Comparison of ENCODE assay signal across 13 cellular contexts in the genomic region with DNA sequence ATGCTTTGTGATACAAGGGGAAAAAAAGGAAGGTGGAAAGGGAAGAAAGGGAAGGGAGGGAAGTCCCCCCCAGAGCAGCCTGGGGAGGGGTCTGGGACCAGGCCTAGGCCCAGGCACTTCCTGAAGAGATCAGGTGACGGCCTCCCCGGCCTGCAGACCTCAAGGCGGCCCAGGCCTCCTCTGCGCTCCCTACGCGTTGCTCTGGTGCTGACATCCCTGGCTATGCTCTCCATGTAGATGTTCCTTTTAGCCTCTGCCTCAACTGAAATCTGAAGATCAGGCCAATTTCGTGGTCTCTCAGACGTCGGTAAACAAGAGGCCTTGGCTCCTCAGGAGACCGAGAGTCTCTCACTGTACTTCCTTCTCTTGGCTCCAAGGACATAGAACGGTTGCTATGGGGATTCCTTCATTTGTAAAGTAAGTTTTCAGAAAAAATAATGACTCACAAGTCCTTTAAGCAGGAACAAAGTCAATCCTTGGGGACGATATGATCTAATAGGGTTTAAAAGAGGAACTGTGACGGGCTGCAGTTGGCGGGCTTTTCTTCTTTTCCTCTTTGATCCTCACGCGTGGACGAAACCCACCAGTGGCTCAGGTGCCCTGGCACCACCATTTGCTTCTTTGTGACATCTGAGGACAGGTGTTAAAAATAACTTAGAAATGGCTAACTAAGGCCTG. TPM values are rescaled to one million over a fixed set of nuclear protein-coding genes. Genes with fewer than 3 reads are reported as not detected.
DNase-seq lines count a peak whose midpoint lies in the region; ATAC-seq and TF ChIP-seq lines count a peak whose summit lies in the region.
"Had no signal": no experiment of that assay in that cellular context is flagged by ENCODE, and none has a peak within 500 bp of the region (broad histone marks: within the 10 kb centered on the region; RNA-seq: fewer than 3 reads in every experiment).

No MANE protein-coding gene starts in this region.

- H3K27ac ChIP-seq in lower lobe of right lung (peak overlapping the region; percentile 18), aorta (ENCODE audit: low read depth in 1 of 2, low read length in 2 of 2) (peak overlapping the region in 1 of 2 donors; percentile 17)
- H3K27ac ChIP-seq in effector memory CD4-positive, alpha-beta T cell (ENCODE audit: insufficient read depth, low read length, poor library complexity, severe bottlenecking): no peak overlapping the region
- H3K27ac ChIP-seq: 22Rv1 had no signal

- no peak for TF ChIP-seq CTCF in brain (conservative IDR thresholded peaks at IDR 0.05)
- TF ChIP-seq CTCF in lower lobe of right lung (IDR thresholded peaks at IDR 0.05): no peak

- peaks cover 39% of the 10 kb centered on the region for H3K4me1 Mint-ChIP-seq in brain

- no peak overlapping the region for H3K4me3 Mint-ChIP-seq in brain

- H3K9me3 ChIP-seq in lower lobe of right lung (no peaks in the 10 kb centered on the region), aorta (ENCODE audit: control insufficient read depth, low read length) (no peaks in the 10 kb centered on the region)
- H3K9me3 ChIP-seq in effector memory CD4-positive, alpha-beta T cell (ENCODE audit: control insufficient read depth, low read length): no peaks in the 10 kb centered on the region

- WGBS in aorta, 2 donors: 24 to 26% methylated on average over 17 of the region's 17 CpGs

- H3K36me3 ChIP-seq in lower lobe of right lung (no peaks in the 10 kb centered on the region), aorta (ENCODE audit: control insufficient read depth in 1 of 2, insufficient read depth in 2 of 2, low read length in 1 of 2) (no peaks in the 10 kb centered on the region)
- no peaks in the 10 kb centered on the region for H3K36me3 ChIP-seq in effector memory CD4-positive, alpha-beta T cell (ENCODE audit: control insufficient read depth, insufficient read depth, low read length)

- H3K27me3 Mint-ChIP-seq in brain: peaks cover 3% of the 10 kb centered on the region

- ATAC-seq in lower lobe of right lung: peak; percentile 4 to 33
- ATAC-seq in aorta (ENCODE audit: low FRiP score): peak; percentile 71
- no peak for ATAC-seq in GM18502 (IDR thresholded peaks at IDR 0.05; ENCODE audit: poor library complexity, unreplicated experiment)

- intact Hi-C loops in lower lobe of right lung (cut with DNase I) (no loop called here), aorta (cut with DNase I) (no loop called here)

- no peaks in the 10 kb centered on the region for H3K27me3 ChIP-seq in lower lobe of right lung (ENCODE audit: low read depth)
- H3K27me3 ChIP-seq in aorta (ENCODE audit: control insufficient read depth in 1 of 2, insufficient read depth in 2 of 2, low read length in 1 of 2): no peaks in the 10 kb centered on the region
- H3K27me3 ChIP-seq in effector memory CD4-positive, alpha-beta T cell (replicated peaks; ENCODE audit: control insufficient read depth, insufficient read depth, low read length, poor library complexity, severe bottlenecking): no peaks in the 10 kb centered on the region

- H3K36me3 Mint-ChIP-seq in brain: no peaks in the 10 kb centered on the region

- no peak overlapping the region for H3K4me3 ChIP-seq in lower lobe of right lung
- H3K4me3 ChIP-seq in aorta (ENCODE audit: low read length in 2 of 2): no peak overlapping the region
- H3K4me3 ChIP-seq in effector memory CD4-positive, alpha-beta T cell (ENCODE audit: insufficient read depth, low read depth, low read length, poor library complexity, severe bottlenecking): no peak overlapping the region

- peaks cover 0 to 4% (median 0%) of the 10 kb centered on the region in 5 experiments for H3K9me3 Mint-ChIP-seq in brain

- peak overlapping the region in 4 of 5 experiments; percentile 19 to 94 (median 84) for H3K27ac Mint-ChIP-seq in brain

- peaks cover 8% of the 10 kb centered on the region for H3K4me1 ChIP-seq in lower lobe of right lung
- no peaks in the 10 kb centered on the region for H3K4me1 ChIP-seq in aorta (ENCODE audit: control insufficient read depth in 1 of 2, insufficient read depth in 2 of 2, low read length in 2 of 2)
- no peaks in the 10 kb centered on the region for H3K4me1 ChIP-seq in effector memory CD4-positive, alpha-beta T cell (ENCODE audit: control insufficient read depth, insufficient read depth, low read length, poor library complexity, severe bottlenecking)

- DNase-seq in NCI-H2171 treated with DMSO at 0.1 percent for 48 hours (lab: John Stamatoyannopoulos, UW): peak; percentile 8
- DNase-seq in NCI-H2171 (lab: John Stamatoyannopoulos, UW): no peak
- no peak for DNase-seq in lower lobe of right lung
- DNase-seq in aorta: peak; percentile 67 to 85
- no peak for DNase-seq in effector memory CD4-positive, alpha-beta T cell
- no peak for DNase-seq in 8988T
- DNase-seq: activated CD8-positive, alpha-beta memory T cell treated with anti-CD3 and anti-CD28 coated beads, Interleukin-2, amount 50 U/mL, for 48 hours; stimulated activated CD4-positive, alpha-beta T cell treated with anti-CD3 and anti-CD28 coated beads, Interleukin-15, amount 100 ng/mL, for 24 hours; substantia nigra; SW 1271 had no signal

RNA-seq across cellular contexts. Expression of a gene that starts 55.6 kb away (rescaled TPM):
- 9.1 TPM for polyA plus RNA-seq in brain (ENCODE audit: insufficient read depth, low read depth, low replicate concordance)
- 46.0 TPM for total RNA-seq in lower lobe of right lung
- total RNA-seq in aorta: 10 to 100 TPM; 19.4 to 46.3 TPM
- polyA plus RNA-seq in aorta: 1 to 10 TPM; 4.1 to 5.4 TPM

Comparison
In these comparisons a context has a peak if more than half of its experiments do, and no peak if none do; other contexts are left out.
1. DNase-seq: peak in NCI-H2171 treated with DMSO at 0.1 percent for 48 hours (single experiment) and aorta (2 of 2); none in NCI-H2171 (single experiment), lower lobe of right lung (single experiment), effector memory CD4-positive, alpha-beta T cell (0 of 3) and 8988T (single experiment).